Comparison of ENCODE assay signal across 8 cellular contexts in the genomic region with DNA sequence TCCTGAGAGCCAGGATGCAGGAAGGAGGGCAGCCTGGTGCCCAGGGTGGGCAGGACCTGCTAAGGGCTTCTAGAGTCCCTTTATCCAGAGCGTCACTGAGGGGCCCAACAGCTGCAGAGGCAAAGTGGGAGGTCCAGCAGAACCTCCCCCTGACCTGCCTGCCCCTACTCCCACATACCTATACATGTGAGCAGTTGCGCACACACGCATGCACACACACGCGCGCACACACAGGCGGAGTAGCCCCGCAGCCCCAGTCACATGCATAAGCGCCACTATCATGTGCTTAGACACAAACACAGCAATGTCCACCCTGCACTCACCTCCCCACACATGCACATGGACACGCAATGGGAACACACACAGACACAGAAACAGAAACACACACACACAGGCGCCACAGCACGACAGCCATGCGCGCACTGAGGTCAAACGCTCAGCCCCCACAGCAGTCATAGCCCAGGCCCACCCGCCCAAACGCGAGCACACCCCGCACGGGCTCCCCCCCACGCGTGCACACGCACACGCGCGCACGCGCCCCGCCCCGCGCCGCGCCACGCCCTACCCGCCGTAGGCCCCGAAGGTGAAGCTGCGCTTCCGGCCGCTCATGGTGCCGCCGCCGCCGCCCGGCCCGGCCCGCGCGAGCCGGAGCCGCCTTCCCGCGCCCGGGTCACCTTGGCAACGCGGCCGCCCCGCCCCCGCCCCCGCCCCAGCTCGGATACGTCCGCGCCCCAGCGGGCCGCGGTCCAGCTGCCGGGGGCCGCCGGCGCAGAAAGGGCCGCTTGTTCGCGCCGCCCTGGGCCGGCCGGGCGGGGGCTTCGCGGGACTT.
DNase-seq lines count a peak whose midpoint lies in the region; ATAC-seq and TF ChIP-seq lines count a peak whose summit lies in the region.

No MANE protein-coding gene starts in this region.

- no peaks in the 10 kb centered on the region for H3K36me3 ChIP-seq in iPS-15b (ENCODE audit: control insufficient read depth, insufficient read depth, low read length)

- H3K9ac ChIP-seq in iPS-15b (ENCODE audit: low read depth, low read length) = no peak overlapping the region

- no peak for ATAC-seq in HG02759 (IDR thresholded peaks at IDR 0.05; ENCODE audit: unreplicated experiment)

- no peak for TF ChIP-seq CTCF in astrocyte of the cerebellum (IDR thresholded peaks at IDR 0.05; ENCODE audit: low read depth, low read length, missing control alignments)

- H3K9me3 ChIP-seq in iPS-15b (ENCODE audit: control insufficient read depth, insufficient read depth, low read length) = no peaks in the 10 kb centered on the region

- in situ Hi-C loops in astrocyte of the cerebellum (cut with HindIII; ENCODE audit: low sequenced_read_pairs) = no loop called here

- peak; percentile 88 for DNase-seq in DMS 273 (lab: John Stamatoyannopoulos, UW; ENCODE audit: unreplicated experiment)
- no peak for DNase-seq in DMS 273 treated with DMSO at 0.1 percent for 48 hours (lab: John Stamatoyannopoulos, UW)
- DNase-seq in RKO (ENCODE audit: low spot score) = peak; percentile 27
- DNase-seq in astrocyte of the cerebellum (ENCODE audit: low read depth) = no peak
- DNase-seq in stimulated activated CD4-positive, alpha-beta T cell treated with anti-CD3 and anti-CD28 coated beads, Interleukin-15, amount 100 ng/mL, for 24 hours = peak; percentile 64
- DNase-seq in T1000 (lab: John Stamatoyannopoulos, UW) = no peak

- peaks cover 14% of the 10 kb centered on the region for H3K27me3 ChIP-seq in iPS-15b (ENCODE audit: control insufficient read depth, insufficient read depth, low read length)

- H3K4me1 ChIP-seq in iPS-15b (ENCODE audit: control insufficient read depth, insufficient read depth, low read length) = peaks cover 5% of the 10 kb centered on the region

- peak overlapping the region; percentile 25 for H3K4me3 ChIP-seq in astrocyte of the cerebellum (ENCODE audit: low read depth, low read length)
- H3K4me3 ChIP-seq in iPS-15b (ENCODE audit: low read depth, low read length) = peak overlapping the region; percentile 67

Comparison
In these comparisons a context has a peak if more than half of its experiments do, and no peak if none do; other contexts are left out.
1. DNase-seq: peak in DMS 273 (single experiment), RKO (single experiment) and stimulated activated CD4-positive, alpha-beta T cell treated with anti-CD3 and anti-CD28 coated beads, Interleukin-15, amount 100 ng/mL, for 24 hours (single experiment); none in DMS 273 treated with DMSO at 0.1 percent for 48 hours (single experiment), astrocyte of the cerebellum (single experiment) and T1000 (single experiment).